ENCODE assay signal across 8 cellular contexts in the genomic region with DNA sequence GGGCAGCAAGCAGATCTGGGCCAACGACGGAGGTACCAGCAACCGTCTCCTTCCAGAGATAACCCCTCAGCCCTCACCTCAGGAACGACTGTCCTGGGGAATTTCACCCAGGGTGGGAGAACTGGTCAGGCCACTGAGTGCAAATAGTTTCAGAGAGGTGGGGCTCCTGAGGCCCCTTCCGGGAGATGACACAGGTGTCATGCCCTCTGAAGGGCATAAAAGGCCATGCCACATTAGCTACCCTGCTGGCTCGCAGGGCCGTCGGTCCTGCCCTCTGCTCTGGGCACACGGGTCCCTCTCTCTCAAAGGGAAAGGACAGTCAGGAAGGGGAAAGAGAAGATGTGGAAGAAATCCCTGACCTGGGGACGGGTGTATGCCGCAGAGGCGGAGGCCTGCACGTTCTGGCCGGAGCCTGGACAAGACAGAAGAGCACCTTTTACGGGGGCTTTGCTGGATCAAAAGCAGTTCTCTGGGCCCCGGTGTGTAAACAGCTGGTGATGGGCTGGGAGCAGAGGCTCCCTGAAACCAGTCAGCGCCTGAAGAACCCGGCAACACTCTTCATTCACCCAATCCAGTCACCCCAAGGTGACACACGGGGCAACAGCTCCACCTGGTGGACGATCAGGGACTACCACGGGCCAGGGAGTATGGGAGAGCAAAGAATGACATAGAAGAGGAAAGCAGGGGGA. TPM values are rescaled to one million over a fixed set of nuclear protein-coding genes. Genes with fewer than 3 reads are reported as not detected.
DNase-seq lines count a peak whose midpoint lies in the region; ATAC-seq lines count a peak whose summit lies in the region.

No MANE protein-coding gene starts in this region.

- H4K8ac ChIP-seq in mesenchymal stem cell (ENCODE audit: low read length) = peak overlapping the region; percentile 71

- peak overlapping the region; percentile 29 to 51 for H2BK12ac ChIP-seq in mesenchymal stem cell (ENCODE audit: low read length in 2 of 2)

- H3K27me3 Mint-ChIP-seq in activated CD8-positive, alpha-beta T cell treated with anti-CD3 and anti-CD28 coated beads, Interleukin-2, amount 10 ng/mL, durations not matched to agents 7 days and 5 days (ENCODE audit: low read depth) = no peaks in the 10 kb centered on the region

- H2AFZ ChIP-seq in ACC112 (ENCODE audit: low read length, unreplicated experiment) = no peak overlapping the region
- no peak overlapping the region for H2AFZ ChIP-seq in mesenchymal stem cell (ENCODE audit: low read depth, low read length)

- peaks cover 89% of the 10 kb centered on the region for H3K4me1 Mint-ChIP-seq in activated CD8-positive, alpha-beta T cell treated with anti-CD3 and anti-CD28 coated beads, Interleukin-2, amount 10 ng/mL, durations not matched to agents 7 days and 5 days (ENCODE audit: low read depth)

- CTCF ChIA-PET in activated CD8-positive, alpha-beta T cell treated with anti-CD3 and anti-CD28 coated beads, Interleukin-2, amount 10 ng/mL, durations not matched to agents 7 days and 5 days (lab: Charles Lee) = interaction anchor here (0.6 to 16.7 kb wide), 48 partner anchors 8 to 504 kb away, joined by 3 to 451 read pairs (median 6); partner anchors contain the start of genes BYSL, CCND3, FRS3 and MED20

- peaks cover 66% of the 10 kb centered on the region for H3K79me2 ChIP-seq in ACC112 (ENCODE audit: control insufficient read depth, insufficient read depth, low read length, unreplicated experiment)

- peak overlapping the region; percentile 50 for H2BK120ac ChIP-seq in mesenchymal stem cell (ENCODE audit: low read depth, low read length)

- peak overlapping the region; percentile 75 for H3K4me3 Mint-ChIP-seq in activated CD8-positive, alpha-beta T cell treated with anti-CD3 and anti-CD28 coated beads, Interleukin-2, amount 10 ng/mL, durations not matched to agents 7 days and 5 days

- H2AK5ac ChIP-seq in mesenchymal stem cell (ENCODE audit: low read length, severe bottlenecking) = no peak overlapping the region

- ATAC-seq in GM18868 (IDR thresholded peaks at IDR 0.05; ENCODE audit: unreplicated experiment) = peak; percentile 35
- peak; percentile 48 for ATAC-seq in activated CD8-positive, alpha-beta T cell treated with anti-CD3 and anti-CD28 coated beads, Interleukin-2, amount 10 ng/mL, durations not matched to agents 7 days and 5 days

- H3K27ac Mint-ChIP-seq in activated CD8-positive, alpha-beta T cell treated with anti-CD3 and anti-CD28 coated beads, Interleukin-2, amount 10 ng/mL, durations not matched to agents 7 days and 5 days = peak overlapping the region; percentile 92

- H3K27me3 ChIP-seq in ACC112 (ENCODE audit: insufficient read depth, low read length) = no peaks in the 10 kb centered on the region
- no peaks in the 10 kb centered on the region for H3K27me3 ChIP-seq in mesenchymal stem cell (ENCODE audit: control insufficient read depth in 1 of 2, insufficient read depth in 1 of 2, low read length in 2 of 2)

- H3K36me3 Mint-ChIP-seq in activated CD8-positive, alpha-beta T cell treated with anti-CD3 and anti-CD28 coated beads, Interleukin-2, amount 10 ng/mL, durations not matched to agents 7 days and 5 days (ENCODE audit: low read depth) = peaks cover 27% of the 10 kb centered on the region

- peak overlapping the region; percentile 65 for H3K9ac ChIP-seq in mesenchymal stem cell (ENCODE audit: low read length)

- H3K36me3 ChIP-seq in ACC112 (ENCODE audit: insufficient read depth, low read length) (no peaks in the 10 kb centered on the region), mesenchymal stem cell (ENCODE audit: control insufficient read depth in 1 of 2, insufficient read depth in 2 of 2, low read depth in 1 of 2, low read length in 2 of 2) (no peaks in the 10 kb centered on the region)

- H3K4me3 ChIP-seq in ACC112 (ENCODE audit: low read depth, low read length) (peak overlapping the region; percentile 19; the same call in 1 of the 2 replicates), mesenchymal stem cell (ENCODE audit: insufficient read depth in 1 of 2, low read depth in 1 of 2, low read length in 2 of 2) (no peak overlapping the region)

- peak overlapping the region; percentile 57 to 67 for H3K18ac ChIP-seq in mesenchymal stem cell (ENCODE audit: low read depth in 1 of 2, low read length in 2 of 2)

- H3K27ac ChIP-seq in ACC112 (ENCODE audit: low read depth, low read length) = peak overlapping the region; percentile 93
- no peak overlapping the region for H3K27ac ChIP-seq in mesenchymal stem cell (ENCODE audit: low read length, poor library complexity, severe bottlenecking)

- no peak overlapping the region for H2BK5ac ChIP-seq in mesenchymal stem cell (ENCODE audit: low read depth, low read length, poor library complexity, severe bottlenecking)

- peak overlapping the region; percentile 3 to 91 for H3K4ac ChIP-seq in mesenchymal stem cell (ENCODE audit: low read depth in 1 of 2, low read length in 2 of 2)

- H3K4me1 ChIP-seq in ACC112 (ENCODE audit: control insufficient read depth, insufficient read depth, low read length, unreplicated experiment) = peaks cover 44% of the 10 kb centered on the region
- H3K4me1 ChIP-seq in mesenchymal stem cell (ENCODE audit: control insufficient read depth, insufficient read depth, low read depth, low read length) = peaks cover 25% of the 10 kb centered on the region

- H3K14ac ChIP-seq in mesenchymal stem cell (ENCODE audit: low read length in 2 of 2) = peak overlapping the region in 1 of 2 experiments; percentile 3

- H4K91ac ChIP-seq in mesenchymal stem cell (ENCODE audit: low read length) = peak overlapping the region; percentile 61

- H2BK15ac ChIP-seq in mesenchymal stem cell (ENCODE audit: low read depth, poor library complexity, severe bottlenecking) = peak overlapping the region; percentile 60

- 37% methylated on average over 17 of the region's 21 CpGs for WGBS in mesenchymal stem cell

- POLR2A ChIA-PET in activated CD8-positive, alpha-beta T cell treated with anti-CD3 and anti-CD28 coated beads, Interleukin-2, amount 10 ng/mL, durations not matched to agents 7 days and 5 days (lab: Charles Lee) = interaction anchor here (0.9 to 17.8 kb wide), 8 partner anchors 10 to 257 kb away, joined by 3 to 372 read pairs (median 8); partner anchors contain the start of genes BYSL, CCND3, MED20 and TOMM6

- H3K23ac ChIP-seq in mesenchymal stem cell (ENCODE audit: low read length in 2 of 2) = no peak overlapping the region

- no peak overlapping the region for H3K4me2 ChIP-seq in mesenchymal stem cell (ENCODE audit: low read length, poor library complexity, severe bottlenecking)

- peak; percentile 39 for DNase-seq in HS-5 (ENCODE audit: low read depth)
- peak; percentile 42 for DNase-seq in NK-92 (lab: John Stamatoyannopoulos, UW; ENCODE audit: unreplicated experiment)
- DNase-seq in activated CD8-positive, alpha-beta T cell treated with anti-CD3 and anti-CD28 coated beads, Interleukin-2, amount 10 ng/mL, durations not matched to agents 7 days and 5 days = peak; percentile 96
- peak; percentile 94 for DNase-seq in ecto neural progenitor cell (ENCODE audit: low spot score)
- DNase-seq in mesenchymal stem cell = peak; percentile 88
- DNase-seq in stimulated activated CD8-positive, alpha-beta memory T cell treated with anti-CD3 and anti-CD28 coated beads, Interleukin-15, amount 100 ng/mL, for 24 hours (ENCODE audit: low read depth) = peak; percentile 85

- no peaks in the 10 kb centered on the region for H3K9me3 ChIP-seq in mesenchymal stem cell (ENCODE audit: control insufficient read depth, low read length)

- H3K79me1 ChIP-seq in mesenchymal stem cell (replicated peaks; ENCODE audit: low read length, poor library complexity, severe bottlenecking) = peaks cover 9% of the 10 kb centered on the region

- H3K9me3 Mint-ChIP-seq in activated CD8-positive, alpha-beta T cell treated with anti-CD3 and anti-CD28 coated beads, Interleukin-2, amount 10 ng/mL, durations not matched to agents 7 days and 5 days (ENCODE audit: insufficient read depth) = no peaks in the 10 kb centered on the region

RNA-seq across cellular contexts. Expression of gene TAF8, which starts 6.4 kb away (rescaled TPM):
- total RNA-seq in activated CD8-positive, alpha-beta T cell treated with anti-CD3 and anti-CD28 coated beads, Interleukin-2, amount 10 ng/mL, durations not matched to agents 7 days and 5 days = 10 to 100 TPM; 44.1 TPM
- polyA plus RNA-seq in mesenchymal stem cell (2013, experiment 1 of 2) = 17.9 TPM
- polyA plus RNA-seq in mesenchymal stem cell (2013, experiment 2 of 2) = 18.2 TPM

Comparison
In these comparisons a context has a peak if more than half of its experiments do, and no peak if none do; other contexts are left out.
1. DNase-seq: peak in every context shown above with its lines; median percentile 96 in activated CD8-positive, alpha-beta T cell treated with anti-CD3 and anti-CD28 coated beads, Interleukin-2, amount 10 ng/mL, durations not matched to agents 7 days and 5 days; 94 in ecto neural progenitor cell; 88 in mesenchymal stem cell; 85 in stimulated activated CD8-positive, alpha-beta memory T cell treated with anti-CD3 and anti-CD28 coated beads, Interleukin-15, amount 100 ng/mL, for 24 hours; 42 in NK-92; 39 in HS-5.